In the genomic region with DNA sequence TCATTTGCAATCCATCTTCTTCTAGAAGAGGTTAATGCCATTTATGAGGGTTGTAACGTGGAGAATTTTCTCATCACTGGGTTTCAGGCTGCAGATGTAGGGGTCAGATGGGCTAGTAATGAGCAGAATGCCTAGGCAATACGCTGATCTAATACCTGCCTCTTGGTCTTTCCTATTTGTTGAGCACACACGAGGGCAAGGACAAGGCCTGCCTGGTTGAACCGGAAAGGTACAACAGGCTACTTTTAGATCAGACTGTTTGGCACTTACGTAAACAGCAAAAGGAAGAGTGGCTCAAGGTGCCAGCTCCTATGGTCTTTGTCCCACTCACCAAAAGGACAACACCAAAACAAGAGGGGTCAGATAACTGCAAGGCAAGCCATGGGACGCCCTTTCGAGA, we compare ENCODE assay signal across 2 cellular contexts.
TF ChIP-seq lines count a peak whose summit lies in the region.

No MANE protein-coding gene starts in this region.

TF ChIP-seq in HepG2, 621 proteins besides CTCF, POLR2A, EP300 and RAD21:
- TF ChIP-seq ZBTB34 (CRISPR knock-in tag; IDR thresholded peaks at IDR 0.05) (0 out of 2 replicates have a peak, but pooled peaks have one; percentile 55), ZNF44 (CRISPR knock-in tag; IDR thresholded peaks at IDR 0.05) (no peak), LCORL (IDR thresholded peaks at IDR 0.05) (no peak), LCORL (CRISPR knock-in tag; IDR thresholded peaks at IDR 0.05) (no peak), ZFX (CRISPR knock-in tag; IDR thresholded peaks at IDR 0.05; ENCODE audit: low read depth) (0 out of 2 replicates have a peak, but pooled peaks have one; percentile 19)

TF ChIP-seq in endothelial cell of umbilical vein, 7 proteins besides CTCF, POLR2A, EP300 and RAD21:
- TF ChIP-seq, protein P1, sequence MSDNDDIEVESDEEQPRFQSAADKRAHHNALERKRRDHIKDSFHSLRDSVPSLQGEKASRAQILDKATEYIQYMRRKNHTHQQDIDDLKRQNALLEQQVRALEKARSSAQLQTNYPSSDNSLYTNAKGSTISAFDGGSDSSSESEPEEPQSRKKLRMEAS (IDR thresholded peaks at IDR 0.05; ENCODE audit: insufficient read depth, insufficient read length), result no peak
- TF ChIP-seq GATA2 (IDR thresholded peaks at IDR 0.05; ENCODE audit: insufficient read depth, insufficient read length, low read depth, low read length) (no peak), FOS (IDR thresholded peaks at IDR 0.05; ENCODE audit: borderline replicate concordance, insufficient read depth, low read length) (no peak), MYC (IDR thresholded peaks at IDR 0.05; ENCODE audit: low read depth, low read length) (no peak), JUN (IDR thresholded peaks at IDR 0.05; ENCODE audit: borderline replicate concordance, insufficient read depth, insufficient read length, low read depth) (no peak), EZH2 (IDR thresholded peaks at IDR 0.05; ENCODE audit: borderline replicate concordance, low read depth, low read length, severe bottlenecking) (no peak), POLR2AphosphoS5 (IDR thresholded peaks at IDR 0.05; ENCODE audit: insufficient read depth, low read depth, low read length) (no peak)
TF ChIP-seq in endothelial cell of umbilical vein: peak in this region for 0.
